1 cellular context compared by ENCODE assay signal in the genomic region with DNA sequence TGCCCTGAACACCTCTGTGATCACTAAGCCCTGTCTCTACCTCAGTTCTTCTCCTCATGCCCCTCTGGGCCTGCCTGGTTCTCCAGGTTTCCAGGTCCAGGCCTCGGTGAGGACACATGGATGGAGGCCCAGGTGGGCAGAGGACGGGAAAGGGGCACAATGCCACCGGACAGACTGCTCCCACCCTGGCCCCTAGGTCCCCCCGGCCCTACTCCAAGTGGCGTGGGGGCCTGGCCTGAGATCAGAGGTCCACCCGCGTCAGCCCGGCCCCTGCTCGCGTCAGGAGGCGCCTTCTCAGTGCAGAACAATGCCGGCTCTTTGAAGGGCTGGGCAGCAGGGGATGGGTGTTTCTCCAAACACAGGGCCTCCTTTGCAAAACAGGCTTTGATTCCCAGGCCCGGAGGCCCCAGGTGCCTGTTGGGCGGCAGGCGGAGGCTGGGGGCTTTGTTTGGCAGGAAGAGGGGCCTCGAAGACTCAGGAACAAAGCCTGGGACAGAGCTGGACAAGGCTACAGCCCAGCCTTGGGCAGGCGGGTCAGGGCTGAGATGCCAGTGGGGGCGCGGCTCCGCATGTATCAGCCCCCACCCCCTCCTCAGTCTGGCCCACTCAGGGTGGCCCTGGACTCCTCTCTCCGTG.
TF ChIP-seq lines count a peak whose summit lies in the region.

No MANE protein-coding gene starts in this region.

TF ChIP-seq in GM23338, 12 proteins besides CTCF, POLR2A, EP300 and RAD21:
- TF ChIP-seq, protein P1, sequence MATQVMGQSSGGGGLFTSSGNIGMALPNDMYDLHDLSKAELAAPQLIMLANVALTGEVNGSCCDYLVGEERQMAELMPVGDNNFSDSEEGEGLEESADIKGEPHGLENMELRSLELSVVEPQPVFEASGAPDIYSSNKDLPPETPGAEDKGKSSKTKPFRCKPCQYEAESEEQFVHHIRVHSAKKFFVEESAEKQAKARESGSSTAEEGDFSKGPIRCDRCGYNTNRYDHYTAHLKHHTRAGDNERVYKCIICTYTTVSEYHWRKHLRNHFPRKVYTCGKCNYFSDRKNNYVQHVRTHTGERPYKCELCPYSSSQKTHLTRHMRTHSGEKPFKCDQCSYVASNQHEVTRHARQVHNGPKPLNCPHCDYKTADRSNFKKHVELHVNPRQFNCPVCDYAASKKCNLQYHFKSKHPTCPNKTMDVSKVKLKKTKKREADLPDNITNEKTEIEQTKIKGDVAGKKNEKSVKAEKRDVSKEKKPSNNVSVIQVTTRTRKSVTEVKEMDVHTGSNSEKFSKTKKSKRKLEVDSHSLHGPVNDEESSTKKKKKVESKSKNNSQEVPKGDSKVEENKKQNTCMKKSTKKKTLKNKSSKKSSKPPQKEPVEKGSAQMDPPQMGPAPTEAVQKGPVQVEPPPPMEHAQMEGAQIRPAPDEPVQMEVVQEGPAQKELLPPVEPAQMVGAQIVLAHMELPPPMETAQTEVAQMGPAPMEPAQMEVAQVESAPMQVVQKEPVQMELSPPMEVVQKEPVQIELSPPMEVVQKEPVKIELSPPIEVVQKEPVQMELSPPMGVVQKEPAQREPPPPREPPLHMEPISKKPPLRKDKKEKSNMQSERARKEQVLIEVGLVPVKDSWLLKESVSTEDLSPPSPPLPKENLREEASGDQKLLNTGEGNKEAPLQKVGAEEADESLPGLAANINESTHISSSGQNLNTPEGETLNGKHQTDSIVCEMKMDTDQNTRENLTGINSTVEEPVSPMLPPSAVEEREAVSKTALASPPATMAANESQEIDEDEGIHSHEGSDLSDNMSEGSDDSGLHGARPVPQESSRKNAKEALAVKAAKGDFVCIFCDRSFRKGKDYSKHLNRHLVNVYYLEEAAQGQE (IDR thresholded peaks at IDR 0.05; ENCODE audit: unreplicated experiment): no peak
- TF ChIP-seq JUNB (IDR thresholded peaks at IDR 0.05; ENCODE audit: unreplicated experiment): no peak
